24 cellular contexts compared by ENCODE assay signal in the genomic region with DNA sequence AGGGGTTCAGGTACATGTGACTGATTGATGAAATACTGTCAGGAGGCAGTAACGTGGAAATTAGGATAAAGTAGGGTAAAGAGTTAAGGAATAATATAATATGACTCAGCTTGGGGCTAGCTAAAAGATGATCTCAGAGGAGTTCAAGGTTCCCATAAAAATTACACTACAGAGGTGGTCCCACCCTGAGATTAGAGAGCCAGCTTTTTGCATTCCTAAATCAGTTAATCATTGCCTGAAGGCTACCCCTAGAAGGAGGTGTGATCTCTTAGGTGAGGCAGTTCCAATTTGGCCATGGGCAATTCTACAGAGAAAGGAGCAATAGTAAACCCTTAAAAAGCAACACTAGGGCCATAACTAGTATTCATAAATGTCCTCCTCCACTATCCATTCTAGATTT. TPM values are rescaled to one million over a fixed set of nuclear protein-coding genes. Genes with fewer than 3 reads are reported as not detected.
"Had no signal": no experiment of that assay in that cellular context is flagged by ENCODE, and none has a peak within 500 bp of the region (broad histone marks: within the 10 kb centered on the region; RNA-seq: fewer than 3 reads in every experiment).

No MANE protein-coding gene starts in this region.

- H3K9me3 ChIP-seq: right atrium auricular region, spleen, upper lobe of left lung had no signal

- H3K36me3 ChIP-seq: right atrium auricular region, spleen, upper lobe of left lung, WERI-Rb-1 had no signal

- FAIRE-seq: endometrium, frontal cortex, TTC549 had no signal

- H3K4me1 ChIP-seq: right atrium auricular region, spleen, upper lobe of left lung had no signal

- ATAC-seq: activated CD8-positive, alpha-beta T cell treated with anti-CD3 and anti-CD28 coated beads, Interleukin-2, amount 10 ng/mL, durations not matched to agents 7 days and 5 days; activated naive CD8-positive, alpha-beta T cell treated with anti-CD3 and anti-CD28 coated beads, Interleukin-2, amount 50 U/mL, for 24 hours; natural killer cell had no signal

- H3K4me3 ChIP-seq: right atrium auricular region, spleen, upper lobe of left lung had no signal

- DNase-seq: activated CD4-positive, alpha-beta T cell treated with anti-CD3 and anti-CD28 coated beads, Interleukin-2, amount 10 ng/mL, durations not matched to agents 7 days and 5 days; activated CD4-positive, CD25-positive, alpha-beta regulatory T cell treated with anti-CD3 and anti-CD28 coated beads, Interleukin-2, amount 50 U/mL, for 72 hours; activated CD8-positive, alpha-beta T cell treated with anti-CD3 and anti-CD28 coated beads, Interleukin-2, amount 10 ng/mL, durations not matched to agents 7 days and 5 days; activated gamma-delta T cell; activated naive CD4-positive, alpha-beta T cell treated with anti-CD3 and anti-CD28 coated beads, Interleukin-2, amount 50 U/mL, for 16 hours; activated naive CD8-positive, alpha-beta T cell treated with anti-CD3 and anti-CD28 coated beads, Interleukin-2, amount 50 U/mL, for 24 hours; effector CD4-positive, alpha-beta T cell; hippocampal formation; kidney glomerular epithelial cell; natural killer cell; spleen; stimulated activated CD4-positive, alpha-beta T cell treated with anti-CD3 and anti-CD28 coated beads, Interleukin-4, amount 100 ng/mL, for 24 hours; stimulated activated naive CD4-positive, alpha-beta T cell treated with Interleukin-2 at 50 U/mL for 16 hours; T-helper 1 cell; upper lobe of left lung; WERI-Rb-1 had no signal

- H3K27me3 ChIP-seq: right atrium auricular region, spleen, upper lobe of left lung had no signal

- H3K27ac ChIP-seq: right atrium auricular region, spleen, upper lobe of left lung, WERI-Rb-1 had no signal

RNA-seq across cellular contexts. Expression of a gene that starts 5.9 kb away (rescaled TPM):
- total RNA-seq: activated CD4-positive, alpha-beta T cell treated with anti-CD3 and anti-CD28 coated beads, Interleukin-2, amount 10 ng/mL, durations not matched to agents 7 days and 5 days; activated CD8-positive, alpha-beta T cell treated with anti-CD3 and anti-CD28 coated beads, Interleukin-2, amount 10 ng/mL, durations not matched to agents 7 days and 5 days; activated T-helper 1 cell treated with anti-CD3 and anti-CD28 coated beads, Interleukin-12 subunit alpha, Interleukin-12 subunit beta, Interleukin-2, Interleukin-4 antibody, amounts not matched to agents 30 ng/mL and 10 ng/mL and 1 ng/mL, durations not matched to agents 14 hours and 24 hours and 36 hours; cardiac septum; progenitor cell of endocrine pancreas had no signal
- polyA plus RNA-seq: esophagus had no signal
